In the genomic region with DNA sequence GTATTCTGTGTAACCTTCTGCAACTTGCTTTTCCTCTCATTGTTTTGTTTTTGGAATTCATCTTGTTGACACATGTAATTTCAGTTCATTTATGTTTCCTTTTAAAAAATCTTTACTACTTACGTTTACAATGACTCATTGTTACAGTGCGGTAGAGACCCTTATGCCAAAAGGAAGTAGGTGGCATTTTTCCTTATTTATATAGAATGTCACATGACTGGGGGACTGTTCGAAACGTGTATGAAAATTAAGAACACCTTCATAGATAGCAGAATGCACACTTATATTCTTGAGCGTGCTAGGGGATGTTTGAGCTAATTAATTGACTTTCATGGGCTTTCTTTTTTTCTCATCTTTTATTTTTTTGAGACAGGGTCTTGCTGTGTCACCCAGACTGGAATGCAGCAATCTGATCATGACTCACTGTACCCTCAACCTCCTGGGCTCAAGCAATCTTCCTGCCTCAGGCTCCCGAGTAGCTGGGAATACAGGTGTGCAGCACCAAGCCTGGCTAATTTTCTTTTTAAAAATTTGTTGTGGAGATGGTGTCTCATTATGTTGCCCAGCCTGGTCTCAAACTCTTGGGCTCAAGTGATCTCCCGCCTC, we compare ENCODE assay signal across 22 cellular contexts. TPM values are rescaled to one million over a fixed set of nuclear protein-coding genes. Genes with fewer than 3 reads are reported as not detected.
DNase-seq lines count a peak whose midpoint lies in the region; ATAC-seq, FAIRE-seq and TF ChIP-seq lines count a peak whose summit lies in the region.
"Had no signal": no experiment of that assay in that cellular context is flagged by ENCODE, and none has a peak within 500 bp of the region (broad histone marks: within the 10 kb centered on the region; RNA-seq: fewer than 3 reads in every experiment).

No MANE protein-coding gene starts in this region.

- DNase-seq in HT-29 (ENCODE audit: low spot score) = peak; percentile 54
- peak; percentile 19 for DNase-seq in astrocyte of the spinal cord (ENCODE audit: low read depth, low spot score)
- DNase-seq in kidney tubule cell (ENCODE audit: low spot score) = peak; percentile 48
- DNase-seq in NCI-H1417 (lab: John Stamatoyannopoulos, UW) = no peak
- DNase-seq in GM12892 (ENCODE audit: insufficient read length) = no peak
- no peak for DNase-seq in tibial nerve (ENCODE audit: low spot score in 2 of 2)
- DNase-seq: activated naive CD4-positive, alpha-beta T cell treated with Interleukin-2 at 50 U/mL for 16 hours; activated T-cell treated with anti-CD3 and anti-CD28 coated beads for 4 hours; aorta; CD8-positive, alpha-beta memory T cell; left ventricle myocardium superior; NCI-H146; NCI-H226; NK-92 treated with Interleukin-12 subunit alpha and Interleukin-12 subunit beta, amount 100 ng/mL, for 24 hours; stimulated activated naive B cell treated with anti-CD40 and anti-IgM and Interleukin-4, amounts not matched to agents 10 μg/mL and 1 μg/mL and 100 μg/mL, for 72 hours; T-cell; thyroid gland had no signal

- H3K4me3 ChIP-seq in ACC112 (ENCODE audit: low read depth, low read length) (no peak overlapping the region), astrocyte of the spinal cord (ENCODE audit: low read depth, low read length) (no peak overlapping the region), tibial nerve (no peak overlapping the region)
- H3K4me3 ChIP-seq: HAP-1, thyroid gland had no signal

- no peak for TF ChIP-seq EP300 in tibial nerve (IDR thresholded peaks at IDR 0.05)

- no peak for TF ChIP-seq CTCF in astrocyte of the spinal cord (IDR thresholded peaks at IDR 0.05; ENCODE audit: low read depth, low read length)
- TF ChIP-seq CTCF in tibial nerve (IDR thresholded peaks at IDR 0.05) = no peak

- in situ Hi-C loops in astrocyte of the spinal cord (cut with HindIII; ENCODE audit: low sequenced_read_pairs) = no loop called here

- peak overlapping the region; percentile 19; the same call in 1 of the 2 replicates for H3K27ac ChIP-seq in ACC112 (ENCODE audit: low read depth, low read length)
- H3K27ac ChIP-seq in tibial nerve = no peak overlapping the region
- H3K27ac ChIP-seq: thyroid gland had no signal

- no peaks in the 10 kb centered on the region for H3K36me3 ChIP-seq in ACC112 (ENCODE audit: insufficient read depth, low read length)
- no peaks in the 10 kb centered on the region for H3K36me3 ChIP-seq in tibial nerve
- H3K36me3 ChIP-seq: HAP-1, thyroid gland had no signal

- H3K27me3 ChIP-seq in ACC112 (ENCODE audit: insufficient read depth, low read length) (peaks cover 2% of the 10 kb centered on the region), tibial nerve (peaks cover 0 to 12% of the 10 kb centered on the region in 2 donors)
- H3K27me3 ChIP-seq: thyroid gland had no signal

- no peak overlapping the region for H2AFZ ChIP-seq in ACC112 (ENCODE audit: low read length, unreplicated experiment)

- H3K9me3 ChIP-seq in tibial nerve = no peaks in the 10 kb centered on the region
- H3K9me3 ChIP-seq: HAP-1, thyroid gland had no signal

- FAIRE-seq in GM12892 (lab: Jason Lieb, UNC) = no peak

- 39 to 62% methylated on average over 7 of the region's 7 CpGs for WGBS in tibial nerve, 2 donors

- ATAC-seq in HG03196 (IDR thresholded peaks at IDR 0.05; ENCODE audit: unreplicated experiment) = no peak
- ATAC-seq: left ventricle myocardium superior; Right ventricle myocardium inferior; sciatic nerve; stimulated activated naive B cell treated with anti-CD40 and anti-IgM and Interleukin-4, amounts not matched to agents 10 μg/mL and 1 μg/mL and 100 μg/mL, for 72 hours; T-cell had no signal

- H3K4me1 ChIP-seq in ACC112 (ENCODE audit: control insufficient read depth, insufficient read depth, low read length, unreplicated experiment) (peaks cover 4% of the 10 kb centered on the region), tibial nerve (no peaks in the 10 kb centered on the region)
- H3K4me1 ChIP-seq: thyroid gland had no signal

- no peaks in the 10 kb centered on the region for H3K79me2 ChIP-seq in ACC112 (ENCODE audit: control insufficient read depth, insufficient read depth, low read length, unreplicated experiment)

- TF ChIP-seq POLR2A in GM12892 (IDR thresholded peaks at IDR 0.05; ENCODE audit: low read depth, low read length) = no peak
- no peak for TF ChIP-seq POLR2A in tibial nerve (IDR thresholded peaks at IDR 0.05)

RNA-seq across cellular contexts. Expression of a gene that starts 7.3 kb away (rescaled TPM):
- 2.4 and 9.2 TPM in 2 replicates for total RNA-seq in HT-29 (2014; rRNA removed; shearing (Covaris generic))
- not detected for polyA plus RNA-seq in GM12892 (2012; ENCODE audit: missing spikeins)
- 10 to 100 TPM in 2 of 4 donors, 1 to 10 TPM in 2; 7.5 to 26.0 (median 9.7) TPM for total RNA-seq in tibial nerve

Comparison
In these comparisons a context has a peak if more than half of its experiments do, and no peak if none do; other contexts are left out.
1. DNase-seq: peak in HT-29 (single experiment), astrocyte of the spinal cord (single experiment) and kidney tubule cell (single experiment); none in NCI-H1417 (0 of 3), GM12892 (single experiment) and tibial nerve (0 of 2).